23 cellular contexts compared by ENCODE assay signal in genomic region chr17:16889088-16889465, GRCh38.
DNase-seq lines count a peak whose midpoint lies in the region; ATAC-seq and TF ChIP-seq lines count a peak whose summit lies in the region.
"Had no signal": no experiment of that assay in that cellular context is flagged by ENCODE, and none has a peak within 500 bp of the region (broad histone marks: within the 10 kb centered on the region; RNA-seq: fewer than 3 reads in every experiment).

No MANE protein-coding gene starts in this region.

- no peak overlapping the region for H3K23ac ChIP-seq in IMR-90 (ENCODE audit: low read depth, low read length)

- DNase-seq in cardiac septum (ENCODE audit: low spot score) (peak; percentile 35), left ventricle myocardium inferior (no peak), IMR-90 (no peak), osteocyte (ENCODE audit: extremely low spot score, unreplicated experiment) (peak; percentile 38), stomach (no peak)
- DNase-seq in stimulated activated CD4-positive, alpha-beta T cell treated with anti-CD3 and anti-CD28 coated beads, Interleukin-2, amount 100 ng/mL, for 24 hours: no peak
- DNase-seq: 8988T; ACHN; AML-193; BE2C; CD4-positive, alpha-beta T cell; CD8-positive, alpha-beta memory T cell; DMS 273 treated with DMSO at 0.1 percent for 48 hours; DMS79; GDM1 had no signal

- no peak overlapping the region for H2BK15ac ChIP-seq in IMR-90 (ENCODE audit: low read depth, low read length)

- no peak for TF ChIP-seq POLR2A in IMR-90 (IDR thresholded peaks at IDR 0.05; ENCODE audit: low read depth, low read length)
- no peak for TF ChIP-seq POLR2A in stomach (IDR thresholded peaks at IDR 0.05)

- no peak overlapping the region for H3K27ac ChIP-seq in left ventricle myocardium inferior (replicated peaks)
- H3K27ac ChIP-seq in IMR-90 (ENCODE audit: insufficient read depth, low read length): no peak overlapping the region
- no peak overlapping the region for H3K27ac ChIP-seq in stomach
- H3K27ac ChIP-seq: A549; BLaER1 treated with 17β-estradiol and CSF1 and Interleukin-3, amounts not matched to agents 10 nM and 100 nM had no signal

- H2BK5ac ChIP-seq in IMR-90 (ENCODE audit: low read depth, low read length, poor library complexity, severe bottlenecking): no peak overlapping the region

- H3K4me2 ChIP-seq in IMR-90 (ENCODE audit: low read depth, low read length): no peak overlapping the region
- H3K4me2 ChIP-seq: A549; BLaER1 treated with 17β-estradiol and CSF1 and Interleukin-3, amounts not matched to agents 10 nM and 100 nM; GM23338 had no signal

- no CpG with 5 or more reads among the region's 5 CpGs for WGBS in IMR-90 (ENCODE audit: extremely low coverage in 2 of 2, insufficient read length in 1 of 2), 2 experiments
- WGBS in stomach, 5 donors: 84 to 88% (median 85%) methylated on average over 5 of the region's 5 CpGs

- H3K79me1 ChIP-seq in IMR-90 (ENCODE audit: low read depth in 1 of 2, low read length in 2 of 2): no peaks in the 10 kb centered on the region

- CTCF ChIA-PET in IMR-90 (lab: Yijun Ruan, JAX): no interaction called here

- H3K27me3 ChIP-seq in left ventricle myocardium inferior (ENCODE audit: low read depth) (peaks cover 4% of the 10 kb centered on the region), IMR-90 (ENCODE audit: control insufficient read depth, insufficient read depth, low read length) (peaks cover 8% of the 10 kb centered on the region), stomach (no peaks in the 10 kb centered on the region)
- H3K27me3 ChIP-seq: BE2C; BLaER1 treated with 17β-estradiol and CSF1 and Interleukin-3, amounts not matched to agents 10 nM and 100 nM had no signal

- no peak overlapping the region for H3K4me3 Mint-ChIP-seq in osteocyte (ENCODE audit: unreplicated experiment)
- H3K4me3 Mint-ChIP-seq: CD14-positive monocyte; CD4-positive, alpha-beta T cell; CD8-positive, alpha-beta memory T cell; GM23338; HFFc6 had no signal

- H3K27me3 Mint-ChIP-seq in osteocyte (ENCODE audit: unreplicated experiment): peaks cover 29% of the 10 kb centered on the region
- H3K27me3 Mint-ChIP-seq: CD4-positive, alpha-beta T cell had no signal

- H2BK20ac ChIP-seq in IMR-90 (ENCODE audit: low read depth, low read length): no peak overlapping the region

- H3K9me3 ChIP-seq in left ventricle myocardium inferior (replicated peaks) (no peaks in the 10 kb centered on the region), IMR-90 (ENCODE audit: control insufficient read depth, insufficient read depth, low read length) (no peaks in the 10 kb centered on the region), stomach (no peaks in the 10 kb centered on the region)
- H3K9me3 ChIP-seq: A549; BE2C; BLaER1 treated with 17β-estradiol and CSF1 and Interleukin-3, amounts not matched to agents 10 nM and 100 nM; HAP-1 had no signal

- intact Hi-C loops in cardiac septum (cut with DNase I): no loop called here
- intact Hi-C loops in left ventricle myocardium inferior (cut with micrococcal nuclease): no loop called here
- intact Hi-C loops in IMR-90 (cut with micrococcal nuclease): no loop called here
- intact Hi-C loops in stomach (cut with DNase I; ENCODE audit: low total_unique reads): no loop called here

- no TSS peak for BruUV-seq in IMR-90 (replicated peaks; lab: Mats Ljungman, UMichigan)

- TF ChIP-seq EP300 in stomach (IDR thresholded peaks at IDR 0.05): no peak

- no peaks in the 10 kb centered on the region for H3K4me1 ChIP-seq in left ventricle myocardium inferior
- H3K4me1 ChIP-seq in IMR-90 (ENCODE audit: control insufficient read depth, insufficient read depth, low read length): no peaks in the 10 kb centered on the region
- no peaks in the 10 kb centered on the region for H3K4me1 ChIP-seq in stomach
- H3K4me1 ChIP-seq: A549, BE2C, HAP-1 had no signal

- no peak overlapping the region for H4K91ac ChIP-seq in IMR-90 (ENCODE audit: insufficient read depth, low read depth, low read length)

- H2AK5ac ChIP-seq in IMR-90 (ENCODE audit: low read depth, low read length): no peak overlapping the region

- no peak overlapping the region for H2BK120ac ChIP-seq in IMR-90 (ENCODE audit: low read depth, low read length)

- dilution Hi-C loops in IMR-90 (cut with HindIII; ENCODE audit: low sequenced_read_pairs, unreplicated experiment): no loop called here

- no peak overlapping the region for H4K8ac ChIP-seq in IMR-90 (ENCODE audit: low read depth in 2 of 2, low read length in 2 of 2)

- no peaks in the 10 kb centered on the region for H3K9me3 Mint-ChIP-seq in osteocyte (ENCODE audit: unreplicated experiment)
- H3K9me3 Mint-ChIP-seq: CD4-positive, alpha-beta T cell; CD8-positive, alpha-beta memory T cell; GM23338; HFFc6 had no signal

- POLR2A ChIA-PET in IMR-90 (lab: Charles Lee; ENCODE audit: unreplicated experiment): no interaction called here

- H3K4me3 ChIP-seq in left ventricle myocardium inferior (no peak overlapping the region), IMR-90 (ENCODE audit: insufficient read depth, low read depth, low read length) (no peak overlapping the region), stomach (no peak overlapping the region)
- H3K4me3 ChIP-seq: A549; BLaER1 treated with 17β-estradiol and CSF1 and Interleukin-3, amounts not matched to agents 10 nM and 100 nM; GM12878; GM23338; HAP-1 had no signal

- no peak overlapping the region for H3K4ac ChIP-seq in IMR-90 (ENCODE audit: low read depth, low read length)

- H3K56ac ChIP-seq in IMR-90 (ENCODE audit: extremely low read depth, insufficient read depth, low read length): no peak overlapping the region

- no peak for TF ChIP-seq RAD21 in IMR-90 (IDR thresholded peaks at IDR 0.05; ENCODE audit: low read length)

- H2AFZ ChIP-seq in IMR-90 (replicated peaks; ENCODE audit: low read length, poor library complexity): no peak overlapping the region
- H2AFZ ChIP-seq: GM23338 had no signal

- H3K9me1 ChIP-seq in IMR-90 (ENCODE audit: insufficient read depth, low read length): no peaks in the 10 kb centered on the region

- no peaks in the 10 kb centered on the region for H4K20me1 ChIP-seq in IMR-90 (ENCODE audit: insufficient read depth, low read length)
- H4K20me1 ChIP-seq: BLaER1 treated with 17β-estradiol and CSF1 and Interleukin-3, amounts not matched to agents 10 nM and 100 nM had no signal

- H2AK9ac ChIP-seq in IMR-90 (replicated peaks; ENCODE audit: low read depth, low read length, poor library complexity): peak overlapping the region; percentile 42

- H3K4me1 Mint-ChIP-seq in osteocyte (ENCODE audit: unreplicated experiment): no peaks in the 10 kb centered on the region
- H3K4me1 Mint-ChIP-seq: CD14-positive monocyte; CD8-positive, alpha-beta memory T cell; GM23338 had no signal

- no peaks in the 10 kb centered on the region for H3K36me3 Mint-ChIP-seq in osteocyte (ENCODE audit: unreplicated experiment)
- H3K36me3 Mint-ChIP-seq: CD14-positive monocyte; CD8-positive, alpha-beta memory T cell had no signal

- no peak overlapping the region for H3K27ac Mint-ChIP-seq in osteocyte (ENCODE audit: unreplicated experiment)
- H3K27ac Mint-ChIP-seq: CD14-positive monocyte; CD4-positive, alpha-beta T cell; GM23338; HFFc6 had no signal

- in situ Hi-C loops in IMR-90 (cut with MboI; ENCODE audit: low sequenced_read_pairs): no loop called here

- no peak overlapping the region for H4K5ac ChIP-seq in IMR-90 (ENCODE audit: low read depth, low read length)

- no peak for ATAC-seq in IMR-90 (ENCODE audit: low read depth)
- ATAC-seq in GM19023 (IDR thresholded peaks at IDR 0.05; ENCODE audit: unreplicated experiment): no peak
- ATAC-seq: A549, GM12878, GM23338 had no signal

- no peak overlapping the region for H3K9ac ChIP-seq in IMR-90 (ENCODE audit: low read depth, low read length)
- H3K9ac ChIP-seq: BLaER1 treated with 17β-estradiol and CSF1 and Interleukin-3, amounts not matched to agents 10 nM and 100 nM had no signal

- no peak for TF ChIP-seq CTCF in left ventricle myocardium inferior (IDR thresholded peaks at IDR 0.05; ENCODE audit: borderline replicate concordance)
- TF ChIP-seq CTCF in IMR-90 (conservative IDR thresholded peaks at IDR 0.05; ENCODE audit: low read depth, low read length): no peak
- TF ChIP-seq CTCF in osteocyte (IDR thresholded peaks at IDR 0.05): no peak
- TF ChIP-seq CTCF in stomach (IDR thresholded peaks at IDR 0.05): no peak

- H3K36me3 ChIP-seq in left ventricle myocardium inferior (no peaks in the 10 kb centered on the region), IMR-90 (ENCODE audit: control insufficient read depth, insufficient read depth, low read length) (no peaks in the 10 kb centered on the region), stomach (no peaks in the 10 kb centered on the region)
- H3K36me3 ChIP-seq: BE2C; BLaER1 treated with 17β-estradiol and CSF1 and Interleukin-3, amounts not matched to agents 10 nM and 100 nM; HAP-1 had no signal

- no peak overlapping the region for H3K14ac ChIP-seq in IMR-90 (replicated peaks; ENCODE audit: low read depth, low read length)

- H3K18ac ChIP-seq in IMR-90 (ENCODE audit: low read depth, low read length): no peak overlapping the region

TF ChIP-seq in IMR-90, 13 proteins besides CTCF, POLR2A, EP300 and RAD21:
- TF ChIP-seq SMC3 (IDR thresholded peaks at IDR 0.05; ENCODE audit: low read depth, low read length) (no peak), CHD1 (IDR thresholded peaks at IDR 0.05; ENCODE audit: low read depth, low read length) (no peak), RFX5 (IDR thresholded peaks at IDR 0.05; ENCODE audit: low read depth, low read length) (no peak), USF2 (IDR thresholded peaks at IDR 0.05; ENCODE audit: low read depth, low read length) (no peak), RCOR1 (IDR thresholded peaks at IDR 0.05; ENCODE audit: insufficient replicate concordance, low read length) (no peak), MXI1 (IDR thresholded peaks at IDR 0.05; ENCODE audit: borderline replicate concordance, low read depth, low read length) (no peak), NFE2L2 (IDR thresholded peaks at IDR 0.05; ENCODE audit: low read depth, low read length) (no peak), MAFK (IDR thresholded peaks at IDR 0.05; ENCODE audit: low read depth, low read length) (no peak), FOS (IDR thresholded peaks at IDR 0.05; ENCODE audit: low read depth, low read length) (no peak), MAZ (IDR thresholded peaks at IDR 0.05; ENCODE audit: borderline replicate concordance, low read depth, low read length) (no peak)
TF ChIP-seq in IMR-90: peak in this region for 0.

Comparison
In these comparisons a context has a peak if more than half of its experiments do, and no peak if none do; other contexts are left out.
1. DNase-seq: peak in cardiac septum (single experiment) and osteocyte (single experiment); none in left ventricle myocardium inferior (single experiment), IMR-90 (single experiment), stimulated activated CD4-positive, alpha-beta T cell treated with anti-CD3 and anti-CD28 coated beads, Interleukin-2, amount 100 ng/mL, for 24 hours (0 of 2) and stomach (single experiment).